1 cellular context compared by ENCODE assay signal in genomic region chr1:100229681-100230443, GRCh38.
TF ChIP-seq lines count a peak whose summit lies in the region.

No MANE protein-coding gene starts in this region.

TF ChIP-seq in HepG2, 621 proteins besides CTCF, POLR2A, EP300 and RAD21:
- no peak for TF ChIP-seq ATF7-NPFF (CRISPR knock-in tag; IDR thresholded peaks at IDR 0.05; ENCODE audit: low read depth)
- TF ChIP-seq ZFP37 (CRISPR knock-in tag; IDR thresholded peaks at IDR 0.05; ENCODE audit: borderline replicate concordance) = no peak
- TF ChIP-seq BATF2 (CRISPR knock-in tag; IDR thresholded peaks at IDR 0.05) = no peak
- TF ChIP-seq IRX3 (CRISPR knock-in tag; IDR thresholded peaks at IDR 0.05; ENCODE audit: borderline replicate concordance, low read depth) = no peak
- no peak for TF ChIP-seq TBL1XR1 (IDR thresholded peaks at IDR 0.05; ENCODE audit: borderline replicate concordance, low read length, partially characterized antibody)
- TF ChIP-seq HNF4A (CRISPR knock-in tag; IDR thresholded peaks at IDR 0.05) = no peak
- no peak for TF ChIP-seq HIVEP1 (CRISPR knock-in tag; IDR thresholded peaks at IDR 0.05)
- TF ChIP-seq ZNF879 (CRISPR knock-in tag; IDR thresholded peaks at IDR 0.05) = no peak
- no peak for TF ChIP-seq CENPT (CRISPR knock-in tag; IDR thresholded peaks at IDR 0.05; ENCODE audit: low read depth)
- TF ChIP-seq ZNF432 (CRISPR knock-in tag; IDR thresholded peaks at IDR 0.05; ENCODE audit: borderline replicate concordance) = no peak
